Comparison of ENCODE assay signal across 8 cellular contexts in genomic region chr1:201955009-201955749, GRCh38. TPM values are rescaled to one million over a fixed set of nuclear protein-coding genes. Genes with fewer than 3 reads are reported as not detected.
A peak's percentile ranks its signal among the peaks of the same experiment; 100 is the strongest.
DNase-seq lines count a peak whose midpoint lies in the region; ATAC-seq and TF ChIP-seq lines count a peak whose summit lies in the region.

TIMM17A (plus strand) TSS chr1:201955503; CDS start chr1:201955527, 24 bp downstream.

- H3K4me3 ChIP-seq in AG04450 (ENCODE audit: low read depth, low read length) (peak within 1 kb of the TSS; percentile 98), cardiac fibroblast (replicated peaks in 1 of 2; ENCODE audit: low read depth in 2 of 2, low read length in 2 of 2) (peak within 1 kb of the TSS; percentile 94 to 96)

- H3K27me3 Mint-ChIP-seq in WTC11 (ENCODE audit: low read depth) = no peaks in the 10 kb centered on the region
- H3K27me3 Mint-ChIP-seq in immature natural killer cell (ENCODE audit: low read depth in 3 of 3) = peaks cover 13 to 16% (median 16%) of the 10 kb centered on the region in 3 donors

- POLR2A ChIA-PET in AG04450 (lab: Yijun Ruan, JAX) = interaction anchor here (0.5 to 2.5 kb wide), 8 partner anchors 9 to 737 kb away, joined by 3 to 14 read pairs (median 4); partner anchors contain the start of gene LMOD1
- POLR2A ChIA-PET in WTC11 (lab: Charles Lee) = interaction anchor here (0.9 to 2.5 kb wide), 7 partner anchors 9 to 62 kb away, joined by 3 to 14 read pairs (median 5); partner anchors contain the start of genes ELF3 and LMOD1

- H3K9me3 Mint-ChIP-seq in WTC11 (no peaks in the 10 kb centered on the region), immature natural killer cell (no peaks in the 10 kb centered on the region)

- peaks cover 10% of the 10 kb centered on the region for H3K4me1 Mint-ChIP-seq in WTC11
- peaks cover 28 to 30% of the 10 kb centered on the region in 2 donors for H3K4me1 Mint-ChIP-seq in immature natural killer cell

- H3K36me3 Mint-ChIP-seq in WTC11 (peaks cover 25% of the 10 kb centered on the region), immature natural killer cell (peaks cover 0 to 6% (median 0%) of the 10 kb centered on the region in 3 donors)

- ATAC-seq in GM18909 (IDR thresholded peaks at IDR 0.05; ENCODE audit: poor library complexity, unreplicated experiment) (peak; percentile 100), HG03175 (IDR thresholded peaks at IDR 0.05; ENCODE audit: unreplicated experiment) (peak; percentile 100), WTC11 (peak; percentile 99)

- CTCF ChIA-PET in AG04450 (lab: Charles Lee) (interaction anchor here (0.7 to 2.4 kb wide), 4 partner anchors 10 to 77 kb away, joined by 3 to 19 read pairs (median 4); no protein-coding TSS in a partner anchor), WTC11 (lab: Charles Lee) (interaction anchor here (1.0 to 4.5 kb wide), 6 partner anchors 9 to 79 kb away, joined by 3 to 38 read pairs (median 8); partner anchors contain the start of genes ELF3 and LMOD1)

- DNase-seq in AG04450 (ENCODE audit: low read depth, low spot score) (peak; percentile 96), NCI-H226 (peak; percentile 99), WTC11 (ENCODE audit: low spot score) (peak; percentile 94), cardiac fibroblast (ENCODE audit: low read depth in 2 of 2) (peak; percentile 98 to 99), immature natural killer cell (peak; percentile 96 to 98 (median 96)), smooth muscle cell of the brain vasculature (ENCODE audit: low read depth, low spot score) (peak; percentile 93)

- H3K27ac ChIP-seq in AG04450 (ENCODE audit: low read depth, low read length) = peak within 1 kb of the TSS; percentile 80

- H3K27ac Mint-ChIP-seq in WTC11 = peak within 1 kb of the TSS; percentile 98
- peak within 1 kb of the TSS; percentile 88 to 98 (median 97) for H3K27ac Mint-ChIP-seq in immature natural killer cell

- H3K4me3 Mint-ChIP-seq in WTC11 (peak within 1 kb of the TSS; percentile 97), immature natural killer cell (peak within 1 kb of the TSS; percentile 97 to 99 (median 98))

- no peak for TF ChIP-seq CTCF in AG04450 (IDR thresholded peaks at IDR 0.05; ENCODE audit: low read depth, low read length)
- TF ChIP-seq CTCF in WTC11 (IDR thresholded peaks at IDR 0.05) = no peak
- TF ChIP-seq CTCF in cardiac fibroblast (IDR thresholded peaks at IDR 0.05; ENCODE audit: low read depth, low read length) = no peak

- no peaks in the 10 kb centered on the region; the same call in 1 of the 2 replicates for H3K9me3 ChIP-seq in AG04450 (ENCODE audit: control insufficient read depth, insufficient read depth, low read length)

- no peaks in the 10 kb centered on the region for H3K27me3 ChIP-seq in AG04450 (ENCODE audit: control insufficient read depth, insufficient read depth, low read length)

TF ChIP-seq in WTC11, 78 proteins besides CTCF, POLR2A, EP300 and RAD21 (continues in another document):
- TF ChIP-seq ZNF425 (CRISPR knock-in tag; conservative IDR thresholded peaks at IDR 0.05) (no peak), FOXK1 (CRISPR knock-in tag; IDR thresholded peaks at IDR 0.05) (peak; percentile 85), E2F5 (CRISPR knock-in tag; IDR thresholded peaks at IDR 0.05) (0 out of 2 replicates have a peak, but pooled peaks have one; percentile 44), FOXP4 (CRISPR knock-in tag; IDR thresholded peaks at IDR 0.05) (peak; percentile 90), SOX15 (CRISPR knock-in tag; IDR thresholded peaks at IDR 0.05) (no peak), CREM (CRISPR knock-in tag; IDR thresholded peaks at IDR 0.05) (peak; percentile 38; the same call in 1 of the 2 replicates), TEAD1 (CRISPR knock-in tag; IDR thresholded peaks at IDR 0.05) (peak; percentile 91; the same call in 1 of the 2 replicates), GABPB1 (CRISPR knock-in tag; IDR thresholded peaks at IDR 0.05) (peak; percentile 65), ETV6 (CRISPR knock-in tag; IDR thresholded peaks at IDR 0.05) (peak; percentile 90), SMAD3 (CRISPR knock-in tag; IDR thresholded peaks at IDR 0.05; ENCODE audit: borderline replicate concordance) (peak; percentile 82), ZSCAN18 (CRISPR knock-in tag; IDR thresholded peaks at IDR 0.05) (no peak), ATF1 (CRISPR knock-in tag; IDR thresholded peaks at IDR 0.05) (no peak), ELF4 (CRISPR knock-in tag; IDR thresholded peaks at IDR 0.05; ENCODE audit: low read depth) (no peak), NFE2L1 (CRISPR knock-in tag; IDR thresholded peaks at IDR 0.05) (peak; percentile 37), NR2C2 (CRISPR knock-in tag; IDR thresholded peaks at IDR 0.05) (peak; percentile 54; the same call in 1 of the 2 replicates), IRF1 (CRISPR knock-in tag; IDR thresholded peaks at IDR 0.05) (0 out of 2 replicates have a peak, but pooled peaks have one; percentile 83), SP1 (CRISPR knock-in tag; conservative IDR thresholded peaks at IDR 0.05) (peak; percentile 96)

RNA-seq across cellular contexts. Expression of gene TIMM17A, which starts in this region (rescaled TPM):
- polyA plus RNA-seq in AG04450 (2011; rRNA removed) = 75.2 and 104 TPM in 2 replicates
- polyA minus RNA-seq in AG04450 (2011; rRNA and poly(A)+ RNA removed) = 41.7 and 43.2 TPM in 2 replicates
- 50.3 to 56.1 TPM (median 51.2 TPM) in 3 replicates for total RNA-seq in WTC11 (2021)
- polyA plus RNA-seq in immature natural killer cell = 10 to 100 TPM; 34.3 to 42.9 (median 34.7) TPM

Comparison
In these comparisons a context has a peak if more than half of its experiments do, and no peak if none do; other contexts are left out.
1. Peak in every context shown above with its lines: DNase-seq, ATAC-seq, H3K4me3 ChIP-seq and H3K27ac ChIP-seq.